ENCODE assay signal across 24 cellular contexts in genomic region chr17:39742856-39743436, GRCh38. TPM values are rescaled to one million over a fixed set of nuclear protein-coding genes. Genes with fewer than 3 reads are reported as not detected.
DNase-seq lines count a peak whose midpoint lies in the region; ATAC-seq, FAIRE-seq and TF ChIP-seq lines count a peak whose summit lies in the region.
"Had no signal": no experiment of that assay in that cellular context is flagged by ENCODE, and none has a peak within 500 bp of the region (broad histone marks: within the 10 kb centered on the region; RNA-seq: fewer than 3 reads in every experiment).

No MANE protein-coding gene starts in this region.

- no peaks in the 10 kb centered on the region for H3K27me3 Mint-ChIP-seq in WTC11 (ENCODE audit: low read depth)
- peaks cover 6 to 15% of the 10 kb centered on the region in 2 donors for H3K27me3 Mint-ChIP-seq in CD4-positive, alpha-beta memory T cell
- peaks cover 35% of the 10 kb centered on the region for H3K27me3 Mint-ChIP-seq in neural progenitor cell (ENCODE audit: insufficient read depth, low read depth)

- CTCF ChIA-PET in WTC11 (lab: Charles Lee): interaction anchor here (0.9 to 1.2 kb wide), 2 partner anchors 11 to 119 kb away, joined by 3 read pairs; no protein-coding TSS in a partner anchor
- CTCF ChIA-PET in CD4-positive, alpha-beta memory T cell (lab: Charles Lee; ENCODE audit: partially characterized antibody): interaction anchor here (1.3 to 1.4 kb wide), 2 partner anchors 13 to 17 kb away, joined by 3 to 4 read pairs; partner anchors contain the start of gene MIEN1

- H3K79me1 ChIP-seq in mesenchymal stem cell (replicated peaks; ENCODE audit: low read length, poor library complexity, severe bottlenecking): peaks cover 20% of the 10 kb centered on the region

- H3K4me1 Mint-ChIP-seq in WTC11 (peaks cover 20% of the 10 kb centered on the region), neural progenitor cell (peaks cover 15% of the 10 kb centered on the region)
- peaks cover 4 to 11% (median 7%) of the 10 kb centered on the region in 4 donors for H3K4me1 Mint-ChIP-seq in CD4-positive, alpha-beta memory T cell

- H4K8ac ChIP-seq in mesenchymal stem cell (ENCODE audit: low read length): no peak overlapping the region

- no peak overlapping the region for H2BK5ac ChIP-seq in mesenchymal stem cell (ENCODE audit: low read depth, low read length, poor library complexity, severe bottlenecking)

- no peak overlapping the region for H3K4ac ChIP-seq in mesenchymal stem cell (ENCODE audit: low read depth in 1 of 2, low read length in 2 of 2)

- no peaks in the 10 kb centered on the region for H3K9me3 ChIP-seq in mesenchymal stem cell (ENCODE audit: control insufficient read depth, low read length)
- H3K9me3 ChIP-seq in CD4-positive, alpha-beta memory T cell (ENCODE audit: control insufficient read depth in 1 of 2, low read length in 2 of 2): no peaks in the 10 kb centered on the region
- H3K9me3 ChIP-seq in neural progenitor cell (ENCODE audit: low read depth): no peaks in the 10 kb centered on the region
- H3K9me3 ChIP-seq: BLaER1 treated with 17β-estradiol and CSF1 and Interleukin-3, amounts not matched to agents 10 nM and 100 nM had no signal

- H3K79me2 ChIP-seq in neural progenitor cell (ENCODE audit: low read depth): no peaks in the 10 kb centered on the region

- peak overlapping the region; percentile 80; the same call in 1 of the 2 replicates for H3K27ac Mint-ChIP-seq in WTC11
- H3K27ac Mint-ChIP-seq in CD4-positive, alpha-beta memory T cell: no peak overlapping the region
- no peak overlapping the region for H3K27ac Mint-ChIP-seq in neural progenitor cell
- H3K27ac Mint-ChIP-seq: CD8-positive, alpha-beta T cell; HFFc6 had no signal

- H3K36me3 ChIP-seq in mesenchymal stem cell (ENCODE audit: control insufficient read depth in 1 of 2, insufficient read depth in 2 of 2, low read depth in 1 of 2, low read length in 2 of 2): peaks cover 0 to 60% of the 10 kb centered on the region in 2 experiments
- no peaks in the 10 kb centered on the region for H3K36me3 ChIP-seq in CD4-positive, alpha-beta memory T cell (ENCODE audit: insufficient read depth, low read length)
- no peaks in the 10 kb centered on the region for H3K36me3 ChIP-seq in neural progenitor cell
- H3K36me3 ChIP-seq: BLaER1 treated with 17β-estradiol and CSF1 and Interleukin-3, amounts not matched to agents 10 nM and 100 nM had no signal

- H2BK120ac ChIP-seq in mesenchymal stem cell (ENCODE audit: low read depth, low read length): no peak overlapping the region

- ATAC-seq in left ventricle myocardium superior (no peak), left cardiac atrium (no peak), WTC11 (no peak), HG03139 (IDR thresholded peaks at IDR 0.05; ENCODE audit: unreplicated experiment) (no peak)
- ATAC-seq: CD8-positive, alpha-beta T cell had no signal

- no peak overlapping the region for H3K4me3 Mint-ChIP-seq in WTC11
- no peak overlapping the region for H3K4me3 Mint-ChIP-seq in CD4-positive, alpha-beta memory T cell
- H3K4me3 Mint-ChIP-seq in neural progenitor cell: no peak overlapping the region
- H3K4me3 Mint-ChIP-seq: CD8-positive, alpha-beta T cell; HFFc6 had no signal

- H3K4me1 ChIP-seq in mesenchymal stem cell (ENCODE audit: control insufficient read depth, insufficient read depth, low read depth, low read length) (peaks cover 25% of the 10 kb centered on the region), neural progenitor cell (peaks cover 17% of the 10 kb centered on the region)
- H3K4me1 ChIP-seq in CD4-positive, alpha-beta memory T cell (ENCODE audit: insufficient read depth, low read length): peaks cover 8% of the 10 kb centered on the region

- H3K27me3 ChIP-seq in mesenchymal stem cell (ENCODE audit: control insufficient read depth in 1 of 2, insufficient read depth in 1 of 2, low read length in 2 of 2) (peaks cover 0 to 8% of the 10 kb centered on the region in 2 experiments), neural progenitor cell (peaks cover 23% of the 10 kb centered on the region)
- H3K27me3 ChIP-seq in CD4-positive, alpha-beta memory T cell (ENCODE audit: insufficient read depth, low read length): no peaks in the 10 kb centered on the region

- H3K4me3 ChIP-seq in mesenchymal stem cell (ENCODE audit: insufficient read depth in 1 of 2, low read depth in 1 of 2, low read length in 2 of 2): no peak overlapping the region
- no peak overlapping the region for H3K4me3 ChIP-seq in CD4-positive, alpha-beta memory T cell (ENCODE audit: low read length in 2 of 2)
- no peak overlapping the region for H3K4me3 ChIP-seq in neural progenitor cell
- H3K4me3 ChIP-seq: BLaER1 treated with 17β-estradiol and CSF1 and Interleukin-3, amounts not matched to agents 10 nM and 100 nM; SK-N-MC had no signal

- no peak for FAIRE-seq in H54 (lab: Jason Lieb, UNC)
- FAIRE-seq: GM12891 had no signal

- no peak overlapping the region for H3K14ac ChIP-seq in mesenchymal stem cell (ENCODE audit: low read length in 2 of 2)

- H3K23ac ChIP-seq in mesenchymal stem cell (ENCODE audit: low read length in 2 of 2): no peak overlapping the region

- no peak overlapping the region for H3K27ac ChIP-seq in mesenchymal stem cell (ENCODE audit: low read length, poor library complexity, severe bottlenecking)
- H3K27ac ChIP-seq in CD4-positive, alpha-beta memory T cell (ENCODE audit: low read depth, low read length): no peak overlapping the region
- H3K27ac ChIP-seq in neural progenitor cell: no peak overlapping the region
- H3K27ac ChIP-seq: BLaER1 treated with 17β-estradiol and CSF1 and Interleukin-3, amounts not matched to agents 10 nM and 100 nM; KMS-11; SK-N-MC had no signal

- POLR2A ChIA-PET in WTC11 (lab: Charles Lee): no interaction called here
- POLR2A ChIA-PET in CD4-positive, alpha-beta memory T cell (lab: Charles Lee; ENCODE audit: partially characterized antibody): interaction anchor here (0.6 kb wide), 1 partner anchor 37 kb away, joined by 3 read pairs; no protein-coding TSS in a partner anchor

- peak overlapping the region; percentile 34 for H2AK5ac ChIP-seq in mesenchymal stem cell (ENCODE audit: low read length, severe bottlenecking)

- no peak overlapping the region for H4K91ac ChIP-seq in mesenchymal stem cell (ENCODE audit: low read length)

- peaks cover 23% of the 10 kb centered on the region for H3K36me3 Mint-ChIP-seq in WTC11
- H3K36me3 Mint-ChIP-seq in CD4-positive, alpha-beta memory T cell: no peaks in the 10 kb centered on the region
- H3K36me3 Mint-ChIP-seq in neural progenitor cell: no peaks in the 10 kb centered on the region
- H3K36me3 Mint-ChIP-seq: CD8-positive, alpha-beta T cell had no signal

- intact Hi-C loops in left ventricle myocardium superior (cut with micrococcal nuclease) (no loop called here), left cardiac atrium (cut with DNase I) (no loop called here)
- intact Hi-C loops in CD4-positive, alpha-beta memory T cell (cut with micrococcal nuclease): no loop called here

- H3K4me2 ChIP-seq in mesenchymal stem cell (ENCODE audit: low read length, poor library complexity, severe bottlenecking) (no peak overlapping the region), neural progenitor cell (no peak overlapping the region)
- H3K4me2 ChIP-seq: KMS-11 had no signal

- H3F3A ChIP-seq in neural progenitor cell (ENCODE audit: low read depth): peaks cover 11% of the 10 kb centered on the region

- DNase-seq in left ventricle myocardium superior (peak; percentile 20), left cardiac atrium (no peak), WTC11 (ENCODE audit: low spot score) (no peak), mesenchymal stem cell (no peak), neural progenitor cell (ENCODE audit: low spot score) (no peak), H54 (ENCODE audit: insufficient read length, low spot score) (no peak)
- DNase-seq in CD4-positive, alpha-beta memory T cell: no peak
- DNase-seq: 8988T; CD8-positive, alpha-beta T cell; DMS153; HFFc6; NCI-H1105; NCI-H1694; NCI-H2081; NCI-H2171 treated with DMSO at 0.1 percent for 48 hours; NCI-H526; SHP77 treated with DMSO at 0.1 percent for 48 hours; SW 1271 had no signal

- WGBS in mesenchymal stem cell: 88% methylated on average over 21 of the region's 21 CpGs

- TF ChIP-seq POLR2A in H54 (IDR thresholded peaks at IDR 0.05; ENCODE audit: low read depth, low read length): no peak

- H3K9ac ChIP-seq in mesenchymal stem cell (ENCODE audit: low read length): no peak overlapping the region
- no peak overlapping the region for H3K9ac ChIP-seq in neural progenitor cell
- H3K9ac ChIP-seq: BLaER1 treated with 17β-estradiol and CSF1 and Interleukin-3, amounts not matched to agents 10 nM and 100 nM; KMS-11 had no signal

- H2AFZ ChIP-seq in mesenchymal stem cell (ENCODE audit: low read depth, low read length): no peak overlapping the region
- no peak overlapping the region for H2AFZ ChIP-seq in neural progenitor cell (replicated peaks)

- H3K18ac ChIP-seq in mesenchymal stem cell (ENCODE audit: low read depth in 1 of 2, low read length in 2 of 2): no peak overlapping the region

- TF ChIP-seq CTCF in WTC11 (IDR thresholded peaks at IDR 0.05): no peak
- TF ChIP-seq CTCF in neural progenitor cell (IDR thresholded peaks at IDR 0.05): no peak

- no peaks in the 10 kb centered on the region for H4K20me1 ChIP-seq in neural progenitor cell (ENCODE audit: low read depth)
- H4K20me1 ChIP-seq: BLaER1 treated with 17β-estradiol and CSF1 and Interleukin-3, amounts not matched to agents 10 nM and 100 nM had no signal

- H2BK15ac ChIP-seq in mesenchymal stem cell (ENCODE audit: low read depth, poor library complexity, severe bottlenecking): no peak overlapping the region

- no peaks in the 10 kb centered on the region for H3K9me3 Mint-ChIP-seq in WTC11
- H3K9me3 Mint-ChIP-seq in CD4-positive, alpha-beta memory T cell: peaks cover 0 to 3% (median 0%) of the 10 kb centered on the region in 8 donors
- H3K9me3 Mint-ChIP-seq in neural progenitor cell: no peaks in the 10 kb centered on the region
- H3K9me3 Mint-ChIP-seq: CD8-positive, alpha-beta T cell; HFFc6 had no signal

- no peak overlapping the region for H2BK12ac ChIP-seq in mesenchymal stem cell (ENCODE audit: low read length in 2 of 2)

RNA-seq across cellular contexts. Expression of gene GRB7, which starts 5.2 kb away (rescaled TPM):
- total RNA-seq in left ventricle myocardium superior (5.1 TPM), left cardiac atrium (1 to 10 TPM; 1.3 to 2.5 TPM), WTC11 (2021) (42.4 to 48.5 TPM (median 44.0 TPM) in 3 replicates), neural progenitor cell (ENCODE audit: low replicate concordance) (6.0 and 8.0 TPM in 2 replicates)
- polyA plus RNA-seq in mesenchymal stem cell (2013, experiment 1 of 2): 0.18 TPM
- polyA plus RNA-seq in mesenchymal stem cell (2013, experiment 2 of 2): 0.05 TPM
- not detected for total RNA-seq in CD4-positive, alpha-beta memory T cell
- not detected for polyA plus RNA-seq in CD4-positive, alpha-beta memory T cell
- total RNA-seq: CD8-positive, alpha-beta T cell; H4; HFFc6 had no signal

RNA-seq across cellular contexts. Expression of gene MIEN1, which starts 12.6 kb away (rescaled TPM):
- 49.3 TPM for total RNA-seq in left ventricle myocardium superior
- 10 to 100 TPM; 48.7 to 55.3 TPM for total RNA-seq in left cardiac atrium
- 40.6 to 46.7 TPM (median 46.5 TPM) in 3 replicates for total RNA-seq in WTC11 (2021)
- 91.2 TPM for polyA plus RNA-seq in mesenchymal stem cell (2013, experiment 1 of 2)
- polyA plus RNA-seq in mesenchymal stem cell (2013, experiment 2 of 2): 95.9 TPM
- total RNA-seq in CD4-positive, alpha-beta memory T cell: 10 to 100 TPM; 35.8 TPM
- polyA plus RNA-seq in CD4-positive, alpha-beta memory T cell: 10 to 100 TPM; 90.8 to 96.6 TPM
- total RNA-seq in neural progenitor cell (ENCODE audit: low replicate concordance): 20.1 and 27.6 TPM in 2 replicates

RNA-seq across cellular contexts. Expression of gene ERBB2, which starts 43.1 kb away (rescaled TPM):
- 75.8 TPM for total RNA-seq in left ventricle myocardium superior
- total RNA-seq in left cardiac atrium: 10 to 100 TPM; 72.7 to 78.5 TPM
- 153 to 209 TPM (median 158 TPM) in 3 replicates for total RNA-seq in WTC11 (2021)
- 26.2 TPM for polyA plus RNA-seq in mesenchymal stem cell (2013, experiment 1 of 2)
- polyA plus RNA-seq in mesenchymal stem cell (2013, experiment 2 of 2): 25.3 TPM
- 1 to 10 TPM; 4.1 to 4.5 TPM for total RNA-seq in CD4-positive, alpha-beta memory T cell
- polyA plus RNA-seq in CD4-positive, alpha-beta memory T cell: under 1 TPM in 1 of 2 donors, not detected in 1; 0.55 TPM
- 75.2 and 116 TPM in 2 replicates for total RNA-seq in neural progenitor cell (ENCODE audit: low replicate concordance)

RNA-seq across cellular contexts. Expression of gene PGAP3, which starts 55.1 kb away (rescaled TPM):
- total RNA-seq in left ventricle myocardium superior (7.3 TPM), left cardiac atrium (10 to 100 TPM in 1 of 2 donors, 1 to 10 TPM in 1; 9.7 to 18.1 TPM), WTC11 (2021) (24.3 to 25.7 TPM (median 24.9 TPM) in 3 replicates), neural progenitor cell (ENCODE audit: low replicate concordance) (6.6 and 26.1 TPM in 2 replicates)
- polyA plus RNA-seq in mesenchymal stem cell (2013, experiment 1 of 2): 6.1 TPM
- 5.9 TPM for polyA plus RNA-seq in mesenchymal stem cell (2013, experiment 2 of 2)
- 10 to 100 TPM; 29.6 to 30.5 TPM for total RNA-seq in CD4-positive, alpha-beta memory T cell
- polyA plus RNA-seq in CD4-positive, alpha-beta memory T cell: 10 to 100 TPM; 22.1 to 26.5 TPM

Comparison
In these comparisons a context has a peak if more than half of its experiments do, and no peak if none do; other contexts are left out.
1. RNA of gene ERBB2, which starts 43.1 kb away (total RNA-seq): 153 to 209 TPM in WTC11, 72.7 to 78.5 TPM in left cardiac atrium, 75.8 TPM in left ventricle myocardium superior (single experiment) and 75.2 to 116 TPM in neural progenitor cell; 4.1 to 4.5 TPM in CD4-positive, alpha-beta memory T cell; every median in the first group is over 10 times any median in the second.